ENCODE assay signal across 23 cellular contexts in the genomic region with DNA sequence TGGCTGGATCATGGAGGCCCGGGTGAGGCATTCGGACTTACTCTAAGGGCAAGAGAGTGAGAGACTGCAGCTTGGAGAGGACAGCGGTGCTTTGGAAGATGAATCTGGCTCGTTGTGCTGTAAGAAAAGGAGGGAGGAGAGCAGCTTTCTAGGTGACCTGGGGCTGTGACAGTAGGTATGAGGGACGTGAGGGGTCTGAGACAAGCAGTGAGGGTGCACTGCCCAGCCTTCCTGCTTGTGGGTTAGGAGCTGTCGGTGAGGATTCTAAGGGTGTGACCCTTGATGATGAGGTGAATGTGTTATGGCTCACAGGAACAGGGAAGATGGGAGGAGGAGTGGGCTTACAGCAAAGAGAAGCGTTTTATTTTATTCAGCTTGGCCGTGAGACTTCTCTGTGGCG. TPM values are rescaled to one million over a fixed set of nuclear protein-coding genes. Genes with fewer than 3 reads are reported as not detected.
A peak's percentile ranks its signal among the peaks of the same experiment; 100 is the strongest.
DNase-seq lines count a peak whose midpoint lies in the region; ATAC-seq, FAIRE-seq and TF ChIP-seq lines count a peak whose summit lies in the region.
"Had no signal": no experiment of that assay in that cellular context is flagged by ENCODE, and none has a peak within 500 bp of the region (broad histone marks: within the 10 kb centered on the region; RNA-seq: fewer than 3 reads in every experiment).

No MANE protein-coding gene starts in this region.

- H3K27me3 ChIP-seq in rectal smooth muscle tissue (ENCODE audit: control insufficient read depth, insufficient read depth, low read length) (no peaks in the 10 kb centered on the region), vagina (no peaks in the 10 kb centered on the region), small intestine (ENCODE audit: control insufficient read depth in 2 of 2, insufficient read depth in 2 of 2, low read length in 2 of 2) (no peaks in the 10 kb centered on the region)
- H3K27me3 ChIP-seq: BE2C, neutrophil had no signal

- H3K4me1 Mint-ChIP-seq in activated CD8-positive, alpha-beta memory T cell treated with anti-CD3 and anti-CD28 coated beads, Interleukin-2, amount 10 ng/mL, durations not matched to agents 7 days and 5 days, result peaks cover 15% of the 10 kb centered on the region
- H3K4me1 Mint-ChIP-seq in glutamatergic neuron (ENCODE audit: low read depth, unreplicated experiment), result no peaks in the 10 kb centered on the region

- CTCF ChIA-PET in activated CD8-positive, alpha-beta memory T cell treated with anti-CD3 and anti-CD28 coated beads, Interleukin-2, amount 10 ng/mL, durations not matched to agents 7 days and 5 days (lab: Charles Lee), result interaction anchor here (0.9 to 1.1 kb wide), 2 partner anchors 9 to 230 kb away, joined by 3 to 8 read pairs; no protein-coding TSS in a partner anchor

- no peaks in the 10 kb centered on the region for H3K9me3 Mint-ChIP-seq in activated CD8-positive, alpha-beta memory T cell treated with anti-CD3 and anti-CD28 coated beads, Interleukin-2, amount 10 ng/mL, durations not matched to agents 7 days and 5 days (ENCODE audit: low read depth)
- no peaks in the 10 kb centered on the region for H3K9me3 Mint-ChIP-seq in glutamatergic neuron (ENCODE audit: unreplicated experiment)
- H3K9me3 Mint-ChIP-seq: activated B cell treated with CpG ODN at 0.5 μM for 24 hours; memory B cell; stimulated activated naive CD8-positive, alpha-beta T cell treated with anti-CD3 and anti-CD28 coated beads, Interleukin-15, Interleukin-2, amounts not matched to agents 100 ng/mL and 50 ng/mL, for 24 hours had no signal

- TF ChIP-seq POLR2A in vagina (IDR thresholded peaks at IDR 0.05), result no peak

- H3K4me3 ChIP-seq in rectal smooth muscle tissue (ENCODE audit: low read length), result no peak overlapping the region
- no peak overlapping the region for H3K4me3 ChIP-seq in vagina
- no peak overlapping the region for H3K4me3 ChIP-seq in small intestine (ENCODE audit: low read depth in 1 of 2, low read length in 2 of 2)

- peak; percentile 23 for DNase-seq in activated CD8-positive, alpha-beta memory T cell treated with anti-CD3 and anti-CD28 coated beads, Interleukin-2, amount 50 U/mL, for 48 hours
- no peak for DNase-seq in activated CD8-positive, alpha-beta memory T cell treated with anti-CD3 and anti-CD28 coated beads, Interleukin-2, amount 10 ng/mL, durations not matched to agents 7 days and 5 days
- DNase-seq in glutamatergic neuron (no peak), vagina (ENCODE audit: extremely low spot score in 2 of 2) (peak in 1 of 2 donors; percentile 84), NOMO-1 treated with DMSO at 0.1 percent for 48 hours (lab: John Stamatoyannopoulos, UW; ENCODE audit: unreplicated experiment) (no peak), NCI-H1417 treated with DMSO at 0.1 percent for 48 hours (lab: John Stamatoyannopoulos, UW) (no peak), small intestine (no peak)
- DNase-seq: activated B cell treated with CpG ODN at 0.5 μM for 24 hours; activated naive CD4-positive, alpha-beta T cell; anterior cingulate cortex; Calu3; kidney; MV-4-11; NCI-H2029; SIG-M5; stimulated activated CD4-positive, alpha-beta T cell treated with anti-CD3 and anti-CD28 coated beads, Interleukin-1b, Interleukin-23, amount 100 ng/mL, for 48 hours; T-helper 2 cell had no signal

- no peak overlapping the region for H3K27ac Mint-ChIP-seq in activated CD8-positive, alpha-beta memory T cell treated with anti-CD3 and anti-CD28 coated beads, Interleukin-2, amount 10 ng/mL, durations not matched to agents 7 days and 5 days
- H3K27ac Mint-ChIP-seq in glutamatergic neuron (ENCODE audit: unreplicated experiment), result no peak overlapping the region
- H3K27ac Mint-ChIP-seq: activated B cell treated with CpG ODN at 0.5 μM for 24 hours; memory B cell; stimulated activated naive CD8-positive, alpha-beta T cell treated with anti-CD3 and anti-CD28 coated beads, Interleukin-15, Interleukin-2, amounts not matched to agents 100 ng/mL and 50 ng/mL, for 24 hours had no signal

- H3K9me3 ChIP-seq in vagina (no peaks in the 10 kb centered on the region), small intestine (ENCODE audit: control insufficient read depth, low read depth) (no peaks in the 10 kb centered on the region)
- H3K9me3 ChIP-seq: BE2C, neutrophil had no signal

- H3K36me3 ChIP-seq in rectal smooth muscle tissue (ENCODE audit: control insufficient read depth, insufficient read depth, low read length) (no peaks in the 10 kb centered on the region), vagina (no peaks in the 10 kb centered on the region), small intestine (ENCODE audit: control insufficient read depth in 2 of 2, insufficient read depth in 2 of 2, low read length in 2 of 2) (no peaks in the 10 kb centered on the region)
- H3K36me3 ChIP-seq: BE2C, neutrophil had no signal

- FAIRE-seq in small intestine (lab: Jason Lieb, UNC), result no peak
- FAIRE-seq: H54, kidney had no signal

- ATAC-seq in activated CD8-positive, alpha-beta memory T cell treated with anti-CD3 and anti-CD28 coated beads, Interleukin-2, amount 10 ng/mL, durations not matched to agents 7 days and 5 days, result no peak

- 77 to 86% (median 85%) methylated on average over 8 to 9 of the region's 9 CpGs for WGBS in small intestine, 3 donors

- H3K4me1 ChIP-seq in rectal smooth muscle tissue (ENCODE audit: control insufficient read depth, insufficient read depth, low read length) (peaks cover 34% of the 10 kb centered on the region), vagina (peaks cover 52% of the 10 kb centered on the region), small intestine (ENCODE audit: control insufficient read depth in 2 of 2, insufficient read depth in 1 of 2, low read depth in 1 of 2, low read length in 1 of 2) (peaks cover 0 to 4% of the 10 kb centered on the region in 2 donors)

- H3K36me3 Mint-ChIP-seq in activated CD8-positive, alpha-beta memory T cell treated with anti-CD3 and anti-CD28 coated beads, Interleukin-2, amount 10 ng/mL, durations not matched to agents 7 days and 5 days, result no peaks in the 10 kb centered on the region
- H3K36me3 Mint-ChIP-seq in glutamatergic neuron (ENCODE audit: unreplicated experiment), result peaks cover 2% of the 10 kb centered on the region
- H3K36me3 Mint-ChIP-seq: memory B cell had no signal

- intact Hi-C loops in vagina (cut with DNase I), result loop anchor here (5.0 kb wide), 1 partner anchor 218 kb away; no protein-coding TSS in a partner anchor

- H3K27ac ChIP-seq in rectal smooth muscle tissue (ENCODE audit: low read depth, low read length) (peak overlapping the region; percentile 78), vagina (peak overlapping the region; percentile 79), small intestine (ENCODE audit: low read depth in 1 of 2, low read length in 1 of 2) (peak overlapping the region in 1 of 2 donors; percentile 6)

- no peak overlapping the region for H3K9ac ChIP-seq in rectal smooth muscle tissue (ENCODE audit: low read length)

- H3K4me3 Mint-ChIP-seq in activated CD8-positive, alpha-beta memory T cell treated with anti-CD3 and anti-CD28 coated beads, Interleukin-2, amount 10 ng/mL, durations not matched to agents 7 days and 5 days, result no peak overlapping the region
- peak overlapping the region; percentile 2 for H3K4me3 Mint-ChIP-seq in glutamatergic neuron (ENCODE audit: unreplicated experiment)
- H3K4me3 Mint-ChIP-seq: activated B cell treated with CpG ODN at 0.5 μM for 24 hours; memory B cell; stimulated activated naive CD8-positive, alpha-beta T cell treated with anti-CD3 and anti-CD28 coated beads, Interleukin-15, Interleukin-2, amounts not matched to agents 100 ng/mL and 50 ng/mL, for 24 hours had no signal

- peaks cover 26% of the 10 kb centered on the region for H3K27me3 Mint-ChIP-seq in activated CD8-positive, alpha-beta memory T cell treated with anti-CD3 and anti-CD28 coated beads, Interleukin-2, amount 10 ng/mL, durations not matched to agents 7 days and 5 days
- no peaks in the 10 kb centered on the region for H3K27me3 Mint-ChIP-seq in glutamatergic neuron (ENCODE audit: unreplicated experiment)
- H3K27me3 Mint-ChIP-seq: memory B cell had no signal

- TF ChIP-seq CTCF in glutamatergic neuron (IDR thresholded peaks at IDR 0.05; ENCODE audit: partially characterized antibody, unreplicated experiment), result no peak
- TF ChIP-seq CTCF in vagina (IDR thresholded peaks at IDR 0.05), result no peak

RNA-seq across cellular contexts. Expression of gene RHOB, which starts 27.1 kb away (rescaled TPM):
- 10 to 100 TPM in 1 of 2 experiments, 1 to 10 TPM in 1; 9.1 to 36.4 TPM for total RNA-seq in activated CD8-positive, alpha-beta memory T cell treated with anti-CD3 and anti-CD28 coated beads, Interleukin-2, amount 10 ng/mL, durations not matched to agents 7 days and 5 days
- 135 TPM for total RNA-seq in glutamatergic neuron (ENCODE audit: unreplicated experiment)
- total RNA-seq in vagina, result 1,771 TPM
- 100 to 1,000 TPM in 1 of 3 donors, 10 to 100 TPM in 2; 17.7 to 246 (median 25.4) TPM for polyA plus RNA-seq in small intestine

Comparison
In these comparisons a context has a peak if more than half of its experiments do, and no peak if none do; other contexts are left out.
1. RNA of gene RHOB, which starts 27.1 kb away (total RNA-seq): 1,771 TPM in vagina (single experiment); 135 TPM in glutamatergic neuron (single experiment) and 9.1 to 36.4 TPM in activated CD8-positive, alpha-beta memory T cell treated with anti-CD3 and anti-CD28 coated beads, Interleukin-2, amount 10 ng/mL, durations not matched to agents 7 days and 5 days; every median in the first group is over 10 times any median in the second.